ENCODE assay signal across 13 cellular contexts in the genomic region with DNA sequence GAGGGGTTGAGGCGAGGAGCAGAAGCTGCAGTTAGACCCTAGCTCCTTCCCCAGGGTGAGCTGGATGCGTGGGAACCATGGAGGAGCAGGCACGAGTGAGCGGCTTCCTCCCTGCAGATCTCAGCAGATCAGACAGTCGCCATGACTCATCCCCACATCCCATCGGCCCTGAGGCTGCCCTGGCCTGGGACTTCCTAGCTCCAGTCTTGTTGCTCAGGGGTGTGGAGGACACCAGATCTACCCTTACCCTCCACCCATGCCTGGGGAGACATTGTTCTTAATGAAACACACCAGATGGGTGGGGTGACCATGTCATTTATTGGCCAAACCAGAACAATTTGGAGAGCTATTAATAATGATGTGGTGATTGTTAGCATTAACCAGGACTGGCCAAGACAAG. TPM values are rescaled to one million over a fixed set of nuclear protein-coding genes. Genes with fewer than 3 reads are reported as not detected.
DNase-seq lines count a peak whose midpoint lies in the region; ATAC-seq, FAIRE-seq and TF ChIP-seq lines count a peak whose summit lies in the region.
"Had no signal": no experiment of that assay in that cellular context is flagged by ENCODE, and none has a peak within 500 bp of the region (broad histone marks: within the 10 kb centered on the region; RNA-seq: fewer than 3 reads in every experiment).

No MANE protein-coding gene starts in this region.

- no peak for FAIRE-seq in GM19239 (lab: Jason Lieb, UNC)

- H3K27ac ChIP-seq in endodermal cell (ENCODE audit: low read depth, low read length), result no peak overlapping the region
- H3K27ac ChIP-seq: gastroesophageal sphincter had no signal

- H3K9me3 Mint-ChIP-seq in endodermal cell, result no peaks in the 10 kb centered on the region
- H3K9me3 Mint-ChIP-seq in activated CD8-positive, alpha-beta T cell treated with anti-CD3 and anti-CD28 coated beads, Interleukin-2, amount 10 ng/mL, durations not matched to agents 7 days and 5 days (ENCODE audit: insufficient read depth), result no peaks in the 10 kb centered on the region
- H3K9me3 Mint-ChIP-seq: stimulated activated naive CD8-positive, alpha-beta T cell treated with anti-CD3 and anti-CD28 coated beads, Interleukin-15, amount 100 ng/mL, for 72 hours had no signal

- H3K36me3 ChIP-seq in BJ (ENCODE audit: control insufficient read depth, insufficient read depth, low read length), result no peaks in the 10 kb centered on the region
- H3K36me3 ChIP-seq in endodermal cell (ENCODE audit: control insufficient read depth, insufficient read depth, low read length), result no peaks in the 10 kb centered on the region
- no peaks in the 10 kb centered on the region for H3K36me3 ChIP-seq in mucosa of descending colon (ENCODE audit: low read depth)
- H3K36me3 ChIP-seq: gastroesophageal sphincter had no signal

- peaks cover 4% of the 10 kb centered on the region for H3K27me3 Mint-ChIP-seq in endodermal cell (ENCODE audit: insufficient read depth)
- peaks cover 19% of the 10 kb centered on the region for H3K27me3 Mint-ChIP-seq in activated CD8-positive, alpha-beta T cell treated with anti-CD3 and anti-CD28 coated beads, Interleukin-2, amount 10 ng/mL, durations not matched to agents 7 days and 5 days (ENCODE audit: low read depth)

- intact Hi-C loops in mucosa of descending colon (cut with DNase I, micrococcal nuclease), result no loop called here

- H3K9me3 ChIP-seq in endodermal cell (ENCODE audit: control insufficient read depth, low read length), result no peaks in the 10 kb centered on the region
- no peaks in the 10 kb centered on the region for H3K9me3 ChIP-seq in mucosa of descending colon
- H3K9me3 ChIP-seq: gastroesophageal sphincter had no signal

- TF ChIP-seq CTCF in BJ (IDR thresholded peaks at IDR 0.05; ENCODE audit: insufficient read depth, low read depth, low read length) (no peak), endodermal cell (conservative IDR thresholded peaks at IDR 0.05) (no peak), mucosa of descending colon (IDR thresholded peaks at IDR 0.05) (no peak)

- no peaks in the 10 kb centered on the region for H3K36me3 Mint-ChIP-seq in endodermal cell (ENCODE audit: low read depth)
- H3K36me3 Mint-ChIP-seq in activated CD8-positive, alpha-beta T cell treated with anti-CD3 and anti-CD28 coated beads, Interleukin-2, amount 10 ng/mL, durations not matched to agents 7 days and 5 days (ENCODE audit: low read depth), result no peaks in the 10 kb centered on the region

- 83 to 84% methylated on average over 6 of the region's 6 CpGs for WGBS in endodermal cell (ENCODE audit: insufficient coverage in 1 of 2, insufficient read length in 1 of 2), 2 experiments

- no peak overlapping the region for H3K4me3 ChIP-seq in BJ (ENCODE audit: low read depth, low read length)
- no peak overlapping the region for H3K4me3 ChIP-seq in endodermal cell (ENCODE audit: low read length)
- H3K4me3 ChIP-seq in mucosa of descending colon, result no peak overlapping the region
- H3K4me3 ChIP-seq: gastroesophageal sphincter had no signal

- H3K9ac ChIP-seq in endodermal cell (ENCODE audit: extremely low read depth, low read length, poor library complexity, severe bottlenecking), result no peak overlapping the region

- ATAC-seq in mucosa of descending colon, result peak; percentile 31
- ATAC-seq in HG03571 (IDR thresholded peaks at IDR 0.05; ENCODE audit: unreplicated experiment), result no peak
- no peak for ATAC-seq in activated CD8-positive, alpha-beta T cell treated with anti-CD3 and anti-CD28 coated beads, Interleukin-2, amount 10 ng/mL, durations not matched to agents 7 days and 5 days
- ATAC-seq: gastroesophageal sphincter; stimulated activated naive CD8-positive, alpha-beta T cell treated with anti-CD3 and anti-CD28 coated beads, Interleukin-15, amount 100 ng/mL, for 72 hours had no signal

- peaks cover 6% of the 10 kb centered on the region for H3K4me1 Mint-ChIP-seq in endodermal cell
- H3K4me1 Mint-ChIP-seq in activated CD8-positive, alpha-beta T cell treated with anti-CD3 and anti-CD28 coated beads, Interleukin-2, amount 10 ng/mL, durations not matched to agents 7 days and 5 days (ENCODE audit: low read depth), result no peaks in the 10 kb centered on the region
- H3K4me1 Mint-ChIP-seq: stimulated activated naive CD8-positive, alpha-beta T cell treated with anti-CD3 and anti-CD28 coated beads, Interleukin-15, amount 100 ng/mL, for 72 hours had no signal

- CTCF ChIA-PET in BJ (lab: Yijun Ruan, JAX), result interaction anchor here (1.0 to 1.6 kb wide), 5 partner anchors 11 to 142 kb away, joined by 3 to 7 read pairs (median 4); no protein-coding TSS in a partner anchor
- CTCF ChIA-PET in activated CD8-positive, alpha-beta T cell treated with anti-CD3 and anti-CD28 coated beads, Interleukin-2, amount 10 ng/mL, durations not matched to agents 7 days and 5 days (lab: Charles Lee), result interaction anchor here (1.5 kb wide), 1 partner anchor 18 kb away, joined by 3 read pairs; no protein-coding TSS in a partner anchor

- POLR2A ChIA-PET in BJ (lab: Charles Lee), result no interaction called here
- POLR2A ChIA-PET in activated CD8-positive, alpha-beta T cell treated with anti-CD3 and anti-CD28 coated beads, Interleukin-2, amount 10 ng/mL, durations not matched to agents 7 days and 5 days (lab: Charles Lee), result no interaction called here

- no peaks in the 10 kb centered on the region for H3K4me1 ChIP-seq in endodermal cell (ENCODE audit: control insufficient read depth, insufficient read depth, low read length)
- no peaks in the 10 kb centered on the region for H3K4me1 ChIP-seq in mucosa of descending colon (ENCODE audit: low read depth)
- H3K4me1 ChIP-seq: gastroesophageal sphincter had no signal

- H3K4me3 Mint-ChIP-seq in endodermal cell, result no peak overlapping the region
- no peak overlapping the region for H3K4me3 Mint-ChIP-seq in activated CD8-positive, alpha-beta T cell treated with anti-CD3 and anti-CD28 coated beads, Interleukin-2, amount 10 ng/mL, durations not matched to agents 7 days and 5 days
- H3K4me3 Mint-ChIP-seq: stimulated activated naive CD8-positive, alpha-beta T cell treated with anti-CD3 and anti-CD28 coated beads, Interleukin-15, amount 100 ng/mL, for 72 hours had no signal

- H3K27me3 ChIP-seq in BJ (ENCODE audit: control insufficient read depth, insufficient read depth, low read length) (no peaks in the 10 kb centered on the region), endodermal cell (ENCODE audit: control insufficient read depth, insufficient read depth, low read length, poor library complexity, severe bottlenecking) (peaks cover 6% of the 10 kb centered on the region)

- no peak overlapping the region for H3K27ac Mint-ChIP-seq in endodermal cell
- no peak overlapping the region for H3K27ac Mint-ChIP-seq in activated CD8-positive, alpha-beta T cell treated with anti-CD3 and anti-CD28 coated beads, Interleukin-2, amount 10 ng/mL, durations not matched to agents 7 days and 5 days
- H3K27ac Mint-ChIP-seq: stimulated activated naive CD8-positive, alpha-beta T cell treated with anti-CD3 and anti-CD28 coated beads, Interleukin-15, amount 100 ng/mL, for 72 hours had no signal

- DNase-seq in BJ (ENCODE audit: low read depth) (peak; percentile 63), NCI-H226 (peak; percentile 82), endodermal cell (peak; percentile 36), mucosa of descending colon (peak in 1 of 3 donors; percentile 63), DMS153 treated with DMSO at 0.1 percent for 48 hours (lab: John Stamatoyannopoulos, UW; ENCODE audit: unreplicated experiment) (no peak), GM19239 (ENCODE audit: insufficient read length, low spot score) (no peak)
- DNase-seq in activated CD8-positive, alpha-beta T cell treated with anti-CD3 and anti-CD28 coated beads, Interleukin-2, amount 10 ng/mL, durations not matched to agents 7 days and 5 days, result no peak
- DNase-seq: amygdala; GOT3; NCI-H1417 treated with DMSO at 0.1 percent for 48 hours; stimulated activated naive CD8-positive, alpha-beta T cell treated with anti-CD3 and anti-CD28 coated beads, Interleukin-15, amount 100 ng/mL, for 72 hours had no signal

RNA-seq across cellular contexts. Expression of gene TGM2, which starts 36.3 kb away (rescaled TPM):
- 313 and 397 TPM in 2 replicates for polyA plus RNA-seq in BJ (2011; rRNA removed)
- 229 and 254 TPM in 2 replicates for polyA minus RNA-seq in BJ (2011; rRNA and poly(A)+ RNA removed)
- total RNA-seq in endodermal cell, result under 1 TPM; 0.27 to 0.37 TPM
- 3.4 TPM for polyA plus RNA-seq in endodermal cell (2013, experiment 1 of 2)
- polyA plus RNA-seq in endodermal cell (2013, experiment 2 of 2), result 2.1 TPM
- total RNA-seq in mucosa of descending colon, result 10 to 100 TPM; 14.9 to 62.2 (median 33.3) TPM
- under 1 TPM; 0.31 to 0.34 TPM for total RNA-seq in activated CD8-positive, alpha-beta T cell treated with anti-CD3 and anti-CD28 coated beads, Interleukin-2, amount 10 ng/mL, durations not matched to agents 7 days and 5 days

RNA-seq across cellular contexts. Expression of gene KIAA1755, which starts 59.2 kb away (rescaled TPM):
- polyA plus RNA-seq in BJ (2011; rRNA removed), result 5.3 and 9.7 TPM in 2 replicates
- 7.9 TPM in 2 replicates for polyA minus RNA-seq in BJ (2011; rRNA and poly(A)+ RNA removed)
- total RNA-seq in endodermal cell (not detected), mucosa of descending colon (10 to 100 TPM in 1 of 3 donors, 1 to 10 TPM in 2; 1.2 to 22.4 (median 3.4) TPM)
- 21.8 TPM for polyA plus RNA-seq in endodermal cell (2013, experiment 1 of 2)
- 25.4 TPM for polyA plus RNA-seq in endodermal cell (2013, experiment 2 of 2)
- total RNA-seq in activated CD8-positive, alpha-beta T cell treated with anti-CD3 and anti-CD28 coated beads, Interleukin-2, amount 10 ng/mL, durations not matched to agents 7 days and 5 days, result not detected

Comparison
In these comparisons a context has a peak if more than half of its experiments do, and no peak if none do; other contexts are left out.
1. DNase-seq: peak in BJ (single experiment), NCI-H226 (single experiment) and endodermal cell (single experiment); none in DMS153 treated with DMSO at 0.1 percent for 48 hours (single experiment), GM19239 (single experiment) and activated CD8-positive, alpha-beta T cell treated with anti-CD3 and anti-CD28 coated beads, Interleukin-2, amount 10 ng/mL, durations not matched to agents 7 days and 5 days (single experiment).
2. RNA of gene TGM2, which starts 36.3 kb away (total RNA-seq): 14.9 to 62.2 TPM in mucosa of descending colon; 0.27 to 0.37 TPM in endodermal cell and 0.31 to 0.34 TPM in activated CD8-positive, alpha-beta T cell treated with anti-CD3 and anti-CD28 coated beads, Interleukin-2, amount 10 ng/mL, durations not matched to agents 7 days and 5 days; every median in the first group is over 10 times any median in the second.